ENCODE assay signal across 24 cellular contexts in the genomic region with DNA sequence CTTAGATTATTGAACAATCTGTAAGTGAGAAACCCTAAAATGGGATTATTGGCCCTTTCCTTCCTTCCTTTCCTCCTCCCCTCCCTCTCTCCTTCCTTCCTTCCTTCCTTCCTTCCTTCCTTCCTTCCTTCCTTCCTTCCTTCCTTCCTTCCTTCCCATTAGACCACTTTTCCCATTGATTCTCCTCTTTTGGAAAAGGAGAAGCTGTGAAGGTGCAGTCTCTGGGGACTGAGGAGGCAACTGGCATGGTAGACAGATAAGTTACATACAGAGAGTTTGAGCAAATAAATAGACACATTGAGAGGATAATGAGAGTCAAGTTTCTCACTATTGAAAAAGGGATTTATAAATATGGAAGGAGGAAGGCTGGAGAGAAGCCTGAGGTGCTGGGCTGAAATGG.
"Had no signal": no experiment of that assay in that cellular context is flagged by ENCODE, and none has a peak within 500 bp of the region (broad histone marks: within the 10 kb centered on the region; RNA-seq: fewer than 3 reads in every experiment).

No MANE protein-coding gene starts in this region.

- H3K27me3 Mint-ChIP-seq: dendritic cell treated with granulocyte-macrophage colony-stimulating factor and Interleukin-4, amounts not matched to agents 40 ng/mL and 50 ng/mL, for 4 days; effector memory CD8-positive, alpha-beta T cell; naive thymus-derived CD4-positive, alpha-beta T cell had no signal

- H3K9me3 Mint-ChIP-seq: effector memory CD8-positive, alpha-beta T cell; endodermal cell; natural killer cell had no signal

- H3K36me3 ChIP-seq: esophagus squamous epithelium, gastrocnemius medialis, heart right ventricle, left lung, lower lobe of right lung had no signal

- H3K4me3 Mint-ChIP-seq: dendritic cell treated with granulocyte-macrophage colony-stimulating factor and Interleukin-4, amounts not matched to agents 40 ng/mL and 50 ng/mL, for 4 days; effector memory CD8-positive, alpha-beta T cell; endodermal cell; naive thymus-derived CD4-positive, alpha-beta T cell; natural killer cell had no signal

- H3K27ac Mint-ChIP-seq: dendritic cell treated with granulocyte-macrophage colony-stimulating factor and Interleukin-4, amounts not matched to agents 40 ng/mL and 50 ng/mL, for 4 days; effector memory CD8-positive, alpha-beta T cell; endodermal cell; naive thymus-derived CD4-positive, alpha-beta T cell; natural killer cell had no signal

- DNase-seq: cortex of kidney; effector CD8-positive, alpha-beta T cell; effector memory CD8-positive, alpha-beta T cell; endodermal cell; erythroblast; esophagus squamous epithelium; foreskin fibroblast; foreskin melanocyte; gastrocnemius medialis; glutamatergic neuron; head of caudate nucleus; heart right ventricle; hippocampal formation; left cardiac atrium; left lung; left ventricle myocardium superior; lower lobe of right lung; mesendoderm; midbrain; naive thymus-derived CD4-positive, alpha-beta T cell; natural killer cell had no signal

- H3K36me3 Mint-ChIP-seq: natural killer cell had no signal

- H3K4me1 Mint-ChIP-seq: endodermal cell, natural killer cell had no signal

- ATAC-seq: effector memory CD8-positive, alpha-beta T cell; esophagus mucosa; gastrocnemius medialis; heart right ventricle; left cardiac atrium; left lung; left ventricle myocardium superior; lower lobe of right lung; naive thymus-derived CD4-positive, alpha-beta T cell; natural killer cell had no signal

- H3K27ac ChIP-seq: epithelial cell of prostate, esophagus squamous epithelium, gastrocnemius medialis, heart right ventricle, left lung, lower lobe of right lung had no signal

- H3K4me3 ChIP-seq: esophagus squamous epithelium, gastrocnemius medialis, heart right ventricle, left lung, lower lobe of right lung had no signal

- H3K9me3 ChIP-seq: esophagus squamous epithelium, gastrocnemius medialis, heart right ventricle, left lung, lower lobe of right lung had no signal
